ENCODE assay signal across 1 cellular context in the genomic region with DNA sequence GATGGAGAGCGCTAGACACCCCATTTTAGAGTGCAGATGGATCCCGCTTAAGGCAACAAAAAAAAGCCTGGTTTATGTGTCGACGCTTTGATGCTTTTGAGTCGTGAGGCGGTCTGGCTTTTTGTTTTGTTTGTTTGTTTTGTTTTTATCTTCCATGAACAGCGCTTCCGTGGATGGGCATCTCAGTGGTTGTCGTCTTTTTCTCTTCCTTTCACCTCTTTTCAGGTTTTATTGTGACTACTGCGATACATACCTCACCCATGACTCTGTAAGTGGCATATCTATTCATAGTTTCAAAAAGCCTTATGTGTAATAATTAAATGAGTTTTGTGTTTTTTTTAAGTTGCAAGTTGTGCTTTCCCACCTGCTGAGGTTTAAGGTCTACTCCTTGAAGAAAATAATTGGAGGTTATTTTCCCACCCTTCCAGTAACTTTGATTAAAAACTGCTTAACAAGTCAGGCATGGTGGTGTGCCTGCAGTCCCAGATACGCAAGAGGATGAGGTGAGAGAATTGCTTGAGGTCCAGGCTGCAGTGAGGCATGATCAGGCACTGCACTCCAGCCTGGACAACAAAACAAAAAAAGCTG.
TF ChIP-seq lines count a peak whose summit lies in the region.

No MANE protein-coding gene starts in this region.

TF ChIP-seq in HepG2, 621 proteins besides CTCF, POLR2A, EP300 and RAD21:
- TF ChIP-seq CREB1 (IDR thresholded peaks at IDR 0.05): no peak
- peak; percentile 90 for TF ChIP-seq CREB1 (CRISPR knock-in tag; IDR thresholded peaks at IDR 0.05)
- peak; percentile 30; the same call in 1 of the 2 replicates for TF ChIP-seq DPF2 (CRISPR knock-in tag; IDR thresholded peaks at IDR 0.05; ENCODE audit: borderline replicate concordance, low read depth)
- peak; percentile 55; the same call in 1 of the 2 replicates for TF ChIP-seq RBFOX2 (IDR thresholded peaks at IDR 0.05; ENCODE audit: low read depth, low read length)
- TF ChIP-seq, protein P1, sequence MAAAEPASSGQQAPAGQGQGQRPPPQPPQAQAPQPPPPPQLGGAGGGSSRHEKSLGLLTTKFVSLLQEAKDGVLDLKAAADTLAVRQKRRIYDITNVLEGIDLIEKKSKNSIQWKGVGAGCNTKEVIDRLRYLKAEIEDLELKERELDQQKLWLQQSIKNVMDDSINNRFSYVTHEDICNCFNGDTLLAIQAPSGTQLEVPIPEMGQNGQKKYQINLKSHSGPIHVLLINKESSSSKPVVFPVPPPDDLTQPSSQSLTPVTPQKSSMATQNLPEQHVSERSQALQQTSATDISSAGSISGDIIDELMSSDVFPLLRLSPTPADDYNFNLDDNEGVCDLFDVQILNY (CRISPR knock-in tag; conservative IDR thresholded peaks at IDR 0.05): no peak
- TF ChIP-seq ZNF180 (CRISPR knock-in tag; IDR thresholded peaks at IDR 0.05; ENCODE audit: borderline replicate concordance, low read depth): no peak
- TF ChIP-seq ZNF775 (CRISPR knock-in tag; IDR thresholded peaks at IDR 0.05; ENCODE audit: borderline replicate concordance): 0 out of 2 replicates have a peak, but pooled peaks have one; percentile 15
- TF ChIP-seq CREM (IDR thresholded peaks at IDR 0.05): peak; percentile 70; the same call in 1 of the 2 replicates
- TF ChIP-seq CREM (CRISPR knock-in tag; IDR thresholded peaks at IDR 0.05): no peak
- no peak for TF ChIP-seq SIX4 (CRISPR knock-in tag; IDR thresholded peaks at IDR 0.05)
- TF ChIP-seq, protein P2, sequence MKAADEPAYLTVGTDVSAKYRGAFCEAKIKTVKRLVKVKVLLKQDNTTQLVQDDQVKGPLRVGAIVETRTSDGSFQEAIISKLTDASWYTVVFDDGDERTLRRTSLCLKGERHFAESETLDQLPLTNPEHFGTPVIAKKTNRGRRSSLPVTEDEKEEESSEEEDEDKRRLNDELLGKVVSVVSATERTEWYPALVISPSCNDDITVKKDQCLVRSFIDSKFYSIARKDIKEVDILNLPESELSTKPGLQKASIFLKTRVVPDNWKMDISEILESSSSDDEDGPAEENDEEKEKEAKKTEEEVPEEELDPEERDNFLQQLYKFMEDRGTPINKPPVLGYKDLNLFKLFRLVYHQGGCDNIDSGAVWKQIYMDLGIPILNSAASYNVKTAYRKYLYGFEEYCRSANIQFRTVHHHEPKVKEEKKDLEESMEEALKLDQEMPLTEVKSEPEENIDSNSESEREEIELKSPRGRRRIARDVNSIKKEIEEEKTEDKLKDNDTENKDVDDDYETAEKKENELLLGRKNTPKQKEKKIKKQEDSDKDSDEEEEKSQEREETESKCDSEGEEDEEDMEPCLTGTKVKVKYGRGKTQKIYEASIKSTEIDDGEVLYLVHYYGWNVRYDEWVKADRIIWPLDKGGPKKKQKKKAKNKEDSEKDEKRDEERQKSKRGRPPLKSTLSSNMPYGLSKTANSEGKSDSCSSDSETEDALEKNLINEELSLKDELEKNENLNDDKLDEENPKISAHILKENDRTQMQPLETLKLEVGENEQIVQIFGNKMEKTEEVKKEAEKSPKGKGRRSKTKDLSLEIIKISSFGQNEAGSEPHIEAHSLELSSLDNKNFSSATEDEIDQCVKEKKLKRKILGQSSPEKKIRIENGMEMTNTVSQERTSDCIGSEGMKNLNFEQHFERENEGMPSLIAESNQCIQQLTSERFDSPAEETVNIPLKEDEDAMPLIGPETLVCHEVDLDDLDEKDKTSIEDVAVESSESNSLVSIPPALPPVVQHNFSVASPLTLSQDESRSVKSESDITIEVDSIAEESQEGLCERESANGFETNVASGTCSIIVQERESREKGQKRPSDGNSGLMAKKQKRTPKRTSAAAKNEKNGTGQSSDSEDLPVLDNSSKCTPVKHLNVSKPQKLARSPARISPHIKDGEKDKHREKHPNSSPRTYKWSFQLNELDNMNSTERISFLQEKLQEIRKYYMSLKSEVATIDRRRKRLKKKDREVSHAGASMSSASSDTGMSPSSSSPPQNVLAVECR (CRISPR knock-in tag; IDR thresholded peaks at IDR 0.05; ENCODE audit: borderline replicate concordance): peak; percentile 7; the same call in 1 of the 2 replicates
- no peak for TF ChIP-seq ZNF446 (CRISPR knock-in tag; IDR thresholded peaks at IDR 0.05)
- no peak for TF ChIP-seq ATM (IDR thresholded peaks at IDR 0.05; ENCODE audit: borderline replicate concordance)
- TF ChIP-seq ZKSCAN1 (IDR thresholded peaks at IDR 0.05; ENCODE audit: low read length): 0 out of 2 replicates have a peak, but pooled peaks have one; percentile 1
- TF ChIP-seq DNMT3B (CRISPR knock-in tag; conservative IDR thresholded peaks at IDR 0.05): no peak
- 0 out of 2 replicates have a peak, but pooled peaks have one; percentile 31 for TF ChIP-seq CC2D1A (CRISPR knock-in tag; IDR thresholded peaks at IDR 0.05)
- TF ChIP-seq ATF1 (CRISPR knock-in tag; IDR thresholded peaks at IDR 0.05): peak; percentile 83
- TF ChIP-seq, protein P3, sequence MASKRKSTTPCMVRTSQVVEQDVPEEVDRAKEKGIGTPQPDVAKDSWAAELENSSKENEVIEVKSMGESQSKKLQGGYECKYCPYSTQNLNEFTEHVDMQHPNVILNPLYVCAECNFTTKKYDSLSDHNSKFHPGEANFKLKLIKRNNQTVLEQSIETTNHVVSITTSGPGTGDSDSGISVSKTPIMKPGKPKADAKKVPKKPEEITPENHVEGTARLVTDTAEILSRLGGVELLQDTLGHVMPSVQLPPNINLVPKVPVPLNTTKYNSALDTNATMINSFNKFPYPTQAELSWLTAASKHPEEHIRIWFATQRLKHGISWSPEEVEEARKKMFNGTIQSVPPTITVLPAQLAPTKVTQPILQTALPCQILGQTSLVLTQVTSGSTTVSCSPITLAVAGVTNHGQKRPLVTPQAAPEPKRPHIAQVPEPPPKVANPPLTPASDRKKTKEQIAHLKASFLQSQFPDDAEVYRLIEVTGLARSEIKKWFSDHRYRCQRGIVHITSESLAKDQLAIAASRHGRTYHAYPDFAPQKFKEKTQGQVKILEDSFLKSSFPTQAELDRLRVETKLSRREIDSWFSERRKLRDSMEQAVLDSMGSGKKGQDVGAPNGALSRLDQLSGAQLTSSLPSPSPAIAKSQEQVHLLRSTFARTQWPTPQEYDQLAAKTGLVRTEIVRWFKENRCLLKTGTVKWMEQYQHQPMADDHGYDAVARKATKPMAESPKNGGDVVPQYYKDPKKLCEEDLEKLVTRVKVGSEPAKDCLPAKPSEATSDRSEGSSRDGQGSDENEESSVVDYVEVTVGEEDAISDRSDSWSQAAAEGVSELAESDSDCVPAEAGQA (IDR thresholded peaks at IDR 0.05; ENCODE audit: low read depth): no peak
- TF ChIP-seq, protein P3 (CRISPR knock-in tag; IDR thresholded peaks at IDR 0.05; ENCODE audit: borderline replicate concordance): 0 out of 2 replicates have a peak, but pooled peaks have one; percentile 6
- TF ChIP-seq SP1 (IDR thresholded peaks at IDR 0.05): no peak
- TF ChIP-seq SP1 (CRISPR knock-in tag; IDR thresholded peaks at IDR 0.05): no peak
- no peak for TF ChIP-seq RARG (CRISPR knock-in tag; IDR thresholded peaks at IDR 0.05; ENCODE audit: low read depth)
- TF ChIP-seq SMYD3 (CRISPR knock-in tag; IDR thresholded peaks at IDR 0.05): 0 out of 2 replicates have a peak, but pooled peaks have one; percentile 30
- TF ChIP-seq ZNF569 (CRISPR knock-in tag; IDR thresholded peaks at IDR 0.05; ENCODE audit: borderline replicate concordance): 0 out of 2 replicates have a peak, but pooled peaks have one; percentile 25
- peak; percentile 93 for TF ChIP-seq KDM5A (IDR thresholded peaks at IDR 0.05; ENCODE audit: borderline replicate concordance, low read length)
- 0 out of 2 replicates have a peak, but pooled peaks have one; percentile 10 for TF ChIP-seq ZBTB3 (CRISPR knock-in tag; IDR thresholded peaks at IDR 0.05; ENCODE audit: borderline replicate concordance, low read depth)
- 0 out of 2 replicates have a peak, but pooled peaks have one; percentile 0 for TF ChIP-seq E2F2 (CRISPR knock-in tag; IDR thresholded peaks at IDR 0.05; ENCODE audit: borderline replicate concordance)
- no peak for TF ChIP-seq NFE2L2 (IDR thresholded peaks at IDR 0.05; ENCODE audit: low read length)
- TF ChIP-seq MYNN (CRISPR knock-in tag; IDR thresholded peaks at IDR 0.05; ENCODE audit: low read depth): no peak
- TF ChIP-seq ASH2L (IDR thresholded peaks at IDR 0.05; ENCODE audit: insufficient read length, low read depth, low read length): peak; percentile 2
- TF ChIP-seq STAT5B (CRISPR knock-in tag; IDR thresholded peaks at IDR 0.05): no peak; the same call in 1 of the 2 replicates
TF ChIP-seq in HepG2: peak in this region for 16.
